In genomic region chrX:154083134-154083517, GRCh38 we compare ENCODE assay signal across 12 cellular contexts. TPM values are rescaled to one million over a fixed set of nuclear protein-coding genes. Genes with fewer than 3 reads are reported as not detected.
A peak's percentile ranks its signal among the peaks of the same experiment; 100 is the strongest.
DNase-seq lines count a peak whose midpoint lies in the region; ATAC-seq and TF ChIP-seq lines count a peak whose summit lies in the region.
"Had no signal": no experiment of that assay in that cellular context is flagged by ENCODE, and none has a peak within 500 bp of the region (broad histone marks: within the 10 kb centered on the region; RNA-seq: fewer than 3 reads in every experiment).

No MANE protein-coding gene starts in this region.

- H3K27me3 ChIP-seq in sigmoid colon: no peaks in the 10 kb centered on the region

- peak overlapping the region; percentile 44 for H3K27ac Mint-ChIP-seq in Calu3 (ENCODE audit: unreplicated experiment)

- BruUV-seq in Calu3 (replicated peaks; lab: Mats Ljungman, UMichigan): no TSS peak

- no peak for TF ChIP-seq POLR2A in sigmoid colon (IDR thresholded peaks at IDR 0.05)

- no peak overlapping the region for H3K4me3 Mint-ChIP-seq in Calu3 (ENCODE audit: low read depth, unreplicated experiment)

- no peaks in the 10 kb centered on the region for H3K27me3 Mint-ChIP-seq in Calu3 (ENCODE audit: unreplicated experiment)

- CTCF ChIA-PET in Calu3 (lab: Charles Lee): no interaction called here

- DNase-seq in Calu3 (no peak), UCSD-AML1 (lab: John Stamatoyannopoulos, UW; ENCODE audit: unreplicated experiment) (peak; percentile 37), fibroblast of pulmonary artery (ENCODE audit: low read depth) (peak; percentile 49), sigmoid colon (no peak), D341Med (ENCODE audit: low spot score) (no peak)
- DNase-seq: activated CD4-positive, alpha-beta T cell treated with anti-CD3 and anti-CD28 coated beads, Interleukin-2, amount 50 U/mL, for 4 hours; Karpas-422; mesendoderm; NCI-H2171 had no signal

- H3K4me1 ChIP-seq in sigmoid colon: peaks cover 0 to 27% (median 10%) of the 10 kb centered on the region in 4 donors

- peaks cover 42% of the 10 kb centered on the region for H3K36me3 Mint-ChIP-seq in Calu3 (ENCODE audit: insufficient read depth, unreplicated experiment)

- peak overlapping the region; percentile 9 to 68 (median 39) for H3K27ac ChIP-seq in sigmoid colon

- 44 to 74% methylated on average over 5 of the region's 5 CpGs for WGBS in sigmoid colon, 2 donors

- TF ChIP-seq CTCF in Calu3 (IDR thresholded peaks at IDR 0.05; ENCODE audit: unreplicated experiment) (no peak), fibroblast of pulmonary artery (IDR thresholded peaks at IDR 0.05; ENCODE audit: low read length, missing control alignments) (no peak), sigmoid colon (IDR thresholded peaks at IDR 0.05) (no peak)

- H3K4me3 ChIP-seq in fibroblast of pulmonary artery (replicated peaks; ENCODE audit: low read depth, low read length): no peak overlapping the region
- H3K4me3 ChIP-seq in sigmoid colon: no peak overlapping the region
- H3K4me3 ChIP-seq: skin epidermis had no signal

- TF ChIP-seq EP300 in sigmoid colon (IDR thresholded peaks at IDR 0.05): no peak

- intact Hi-C loops in Calu3 (cut with micrococcal nuclease; ENCODE audit: unreplicated experiment): no loop called here
- intact Hi-C loops in sigmoid colon (cut with DNase I): no loop called here

- H3K36me3 ChIP-seq in sigmoid colon: no peaks in the 10 kb centered on the region

- H3K9me3 Mint-ChIP-seq in Calu3 (ENCODE audit: low read depth, unreplicated experiment): no peaks in the 10 kb centered on the region

- no peaks in the 10 kb centered on the region for H3K9me3 ChIP-seq in sigmoid colon

- ATAC-seq in GM19452 (IDR thresholded peaks at IDR 0.05; ENCODE audit: unreplicated experiment) (no peak), HG02759 (IDR thresholded peaks at IDR 0.05; ENCODE audit: unreplicated experiment) (no peak)

- peaks cover 10% of the 10 kb centered on the region for H3K4me1 Mint-ChIP-seq in Calu3 (ENCODE audit: low read depth, unreplicated experiment)

RNA-seq across cellular contexts. Expression of gene MECP2, which starts 14.4 kb away (rescaled TPM):
- total RNA-seq in Calu3 (2022) (64.3 and 69.9 TPM in 2 replicates), sigmoid colon (10 to 100 TPM; 43.9 to 57.9 (median 49.6) TPM)
- polyA plus RNA-seq in sigmoid colon: 10 to 100 TPM; 14.4 to 22.5 (median 18.7) TPM

Comparison
In these comparisons a context has a peak if more than half of its experiments do, and no peak if none do; other contexts are left out.
1. DNase-seq: peak in UCSD-AML1 (single experiment) and fibroblast of pulmonary artery (single experiment); none in Calu3 (single experiment), sigmoid colon (single experiment) and D341Med (single experiment).